ENCODE assay signal across 8 cellular contexts in genomic region chr17:56978441-56979090, GRCh38. TPM values are rescaled to one million over a fixed set of nuclear protein-coding genes. Genes with fewer than 3 reads are reported as not detected.
DNase-seq lines count a peak whose midpoint lies in the region; ATAC-seq, FAIRE-seq and TF ChIP-seq lines count a peak whose summit lies in the region.

No MANE protein-coding gene starts in this region.

- H3K9me1 ChIP-seq in endothelial cell of umbilical vein (replicated peaks; ENCODE audit: control insufficient read depth, extremely low read depth, insufficient read depth, low read length) = no peaks in the 10 kb centered on the region

- H3K79me2 ChIP-seq in endothelial cell of umbilical vein (ENCODE audit: control insufficient read depth, insufficient read depth, low read length) = no peaks in the 10 kb centered on the region

- DNase-seq in HFF-Myc (ENCODE audit: extremely low read depth, low read depth) (no peak), RWPE2 (ENCODE audit: low spot score) (no peak), endothelial cell of umbilical vein (ENCODE audit: low read depth, low spot score) (no peak), naive B cell (peak; percentile 6), HT-29 (ENCODE audit: low spot score) (no peak), NCI-H1694 treated with DMSO at 0.1 percent for 48 hours (lab: John Stamatoyannopoulos, UW) (no peak)

- peak overlapping the region; percentile 83 to 94 (median 91) for H3K27ac Mint-ChIP-seq in naive B cell

- H3K4me3 Mint-ChIP-seq in naive B cell = peak overlapping the region; percentile 80 to 99 (median 98)

- POLR2A ChIA-PET in endothelial cell of umbilical vein (lab: Charles Lee) = interaction anchor here (0.7 kb wide), 1 partner anchor 155 kb away, joined by 8 read pairs; no protein-coding TSS in a partner anchor

- no peaks in the 10 kb centered on the region for H3K27me3 ChIP-seq in RWPE2 (ENCODE audit: insufficient read depth, poor library complexity, severe bottlenecking)
- peaks cover 0 to 4% of the 10 kb centered on the region in 2 experiments for H3K27me3 ChIP-seq in endothelial cell of umbilical vein (ENCODE audit: control insufficient read depth in 2 of 2, insufficient read depth in 2 of 2, low read length in 2 of 2)

- no peaks in the 10 kb centered on the region for H3K27me3 Mint-ChIP-seq in naive B cell

- H3K4me3 ChIP-seq in HFF-Myc (replicated peaks; ENCODE audit: low read depth, low read length) = peak overlapping the region; percentile 61
- H3K4me3 ChIP-seq in RWPE2 (ENCODE audit: severe bottlenecking) = peak overlapping the region; percentile 48
- peak overlapping the region; percentile 38 to 74 (median 60) for H3K4me3 ChIP-seq in endothelial cell of umbilical vein (replicated peaks in 1 of 3; ENCODE audit: insufficient read depth in 1 of 3, low read depth in 1 of 3, low read length in 3 of 3)

- dilution Hi-C loops in endothelial cell of umbilical vein (cut with MboI; ENCODE audit: extremely low pct_ligation_motif_present, low sequenced_read_pairs) = no loop called here

- no peaks in the 10 kb centered on the region for H3K36me3 ChIP-seq in ES-I3 (ENCODE audit: insufficient read depth, low read length)
- H3K36me3 ChIP-seq in RWPE2 (ENCODE audit: low read depth) = 0 out of 2 replicates have a peak, but pooled peaks cover 5% of the 10 kb centered on the region
- no peaks in the 10 kb centered on the region for H3K36me3 ChIP-seq in endothelial cell of umbilical vein (ENCODE audit: control insufficient read depth in 2 of 2, extremely low read depth in 1 of 2, insufficient read depth in 2 of 2, low read length in 2 of 2)

- H3K4me1 ChIP-seq in ES-I3 (ENCODE audit: insufficient read depth, low read length) (peaks cover 9% of the 10 kb centered on the region; the same call in 1 of the 2 replicates), RWPE2 (ENCODE audit: insufficient read depth, poor library complexity, severe bottlenecking) (peaks cover 30% of the 10 kb centered on the region), endothelial cell of umbilical vein (ENCODE audit: control insufficient read depth, extremely low read depth, insufficient read depth, low read length) (peaks cover 14% of the 10 kb centered on the region)

- peak overlapping the region; percentile 92 for H3K4me2 ChIP-seq in endothelial cell of umbilical vein (ENCODE audit: insufficient read depth, low read length)

- no peak for TF ChIP-seq POLR2A in endothelial cell of umbilical vein (IDR thresholded peaks at IDR 0.05; ENCODE audit: low read depth, low read length)

- H3K9ac ChIP-seq in ES-I3 (ENCODE audit: low read depth, low read length) (peak overlapping the region; percentile 66), endothelial cell of umbilical vein (replicated peaks; ENCODE audit: extremely low read depth, insufficient read depth, low read length) (peak overlapping the region; percentile 59)

- no peaks in the 10 kb centered on the region for H3K9me3 Mint-ChIP-seq in naive B cell

- H4K20me1 ChIP-seq in endothelial cell of umbilical vein (replicated peaks; ENCODE audit: control insufficient read depth, extremely low read depth, insufficient read depth, low read length) = no peaks in the 10 kb centered on the region

- no peak overlapping the region for H3K27ac ChIP-seq in RWPE2 (ENCODE audit: poor library complexity, severe bottlenecking)
- H3K27ac ChIP-seq in endothelial cell of umbilical vein (ENCODE audit: insufficient read depth, low read depth, low read length) = no peak overlapping the region

- no peak for ATAC-seq in RWPE2 (ENCODE audit: low read depth)
- peak; percentile 34 to 39 for ATAC-seq in naive B cell (ENCODE audit: low read depth in 2 of 2)
- no peak for ATAC-seq in GM21717 (IDR thresholded peaks at IDR 0.05; ENCODE audit: unreplicated experiment)

- peaks cover 28 to 43% (median 41%) of the 10 kb centered on the region in 3 donors for H3K4me1 Mint-ChIP-seq in naive B cell

- peaks cover 0 to 5% of the 10 kb centered on the region in 2 donors for H3K36me3 Mint-ChIP-seq in naive B cell

- peak overlapping the region; percentile 84 for H2AFZ ChIP-seq in endothelial cell of umbilical vein (ENCODE audit: low read depth, low read length)

- FAIRE-seq in endothelial cell of umbilical vein (lab: Jason Lieb, UNC) = no peak

- no peak for TF ChIP-seq CTCF in HFF-Myc (IDR thresholded peaks at IDR 0.05; ENCODE audit: low read depth, low read length, missing control alignments)
- TF ChIP-seq CTCF in RWPE2 (IDR thresholded peaks at IDR 0.05; ENCODE audit: poor library complexity, severe bottlenecking) = no peak
- TF ChIP-seq CTCF in endothelial cell of umbilical vein (IDR thresholded peaks at IDR 0.05; ENCODE audit: extremely low read depth in 1 of 2, insufficient read depth in 1 of 2, low read depth in 1 of 2, low read length in 2 of 2) = no peak

- CTCF ChIA-PET in endothelial cell of umbilical vein (lab: Charles Lee) = interaction anchor here (0.6 to 2.5 kb wide), 7 partner anchors 11 to 851 kb away, joined by 3 to 13 read pairs (median 6); partner anchors contain the start of gene COIL

- BruUV-seq in endothelial cell of umbilical vein (replicated peaks; lab: Mats Ljungman, UMichigan) = TSS peak; percentile 59

- intact Hi-C loops in endothelial cell of umbilical vein (cut with micrococcal nuclease) = loop anchor here (1.0 to 5.0 kb wide), 3 partner anchors 17 to 109 kb away; partner anchors contain the start of genes AKAP1 and COIL

- H3K9me3 ChIP-seq in ES-I3 (ENCODE audit: control insufficient read depth, insufficient read depth, low read length) (no peaks in the 10 kb centered on the region), RWPE2 (ENCODE audit: severe bottlenecking) (no peaks in the 10 kb centered on the region), endothelial cell of umbilical vein (replicated peaks; ENCODE audit: control insufficient read depth, insufficient read depth, low read length) (no peaks in the 10 kb centered on the region)

TF ChIP-seq in endothelial cell of umbilical vein, 7 proteins besides CTCF, POLR2A, EP300 and RAD21:
- no peak for TF ChIP-seq GATA2 (IDR thresholded peaks at IDR 0.05; ENCODE audit: insufficient read depth, insufficient read length, low read depth, low read length)
- no peak for TF ChIP-seq EZH2 (IDR thresholded peaks at IDR 0.05; ENCODE audit: borderline replicate concordance, low read depth, low read length, severe bottlenecking)
- TF ChIP-seq MAX (IDR thresholded peaks at IDR 0.05; ENCODE audit: insufficient read depth, insufficient read length) = no peak
- TF ChIP-seq MYC (IDR thresholded peaks at IDR 0.05; ENCODE audit: low read depth, low read length) = no peak
- TF ChIP-seq FOS (IDR thresholded peaks at IDR 0.05; ENCODE audit: borderline replicate concordance, insufficient read depth, low read length) = no peak
- TF ChIP-seq JUN (IDR thresholded peaks at IDR 0.05; ENCODE audit: borderline replicate concordance, insufficient read depth, insufficient read length, low read depth) = no peak
- no peak for TF ChIP-seq POLR2AphosphoS5 (IDR thresholded peaks at IDR 0.05; ENCODE audit: insufficient read depth, low read depth, low read length)

RNA-seq across cellular contexts. Expression of gene SCPEP1, which starts 0.6 kb away (rescaled TPM):
- total RNA-seq in endothelial cell of umbilical vein = 38.6 and 49.4 TPM in 2 replicates
- polyA plus RNA-seq in endothelial cell of umbilical vein = 35.3 and 43.6 TPM in 2 replicates
- 42.8 and 43.1 TPM in 2 replicates for polyA plus RNA-seq in endothelial cell of umbilical vein (2011; cell fraction: cytosol; rRNA removed)
- polyA plus RNA-seq in endothelial cell of umbilical vein (2011; cell fraction: nucleus; rRNA removed) = 59.9 and 74.0 TPM in 2 replicates
- 69.0 and 72.9 TPM in 2 replicates for polyA plus RNA-seq in endothelial cell of umbilical vein (2012)
- 17.9 and 20.0 TPM in 2 replicates for polyA minus RNA-seq in endothelial cell of umbilical vein
- 8.7 TPM for polyA minus RNA-seq in endothelial cell of umbilical vein (2011; cell fraction: cytosol; rRNA and poly(A)+ RNA removed)
- polyA minus RNA-seq in endothelial cell of umbilical vein (2011; cell fraction: nucleus; rRNA and poly(A)+ RNA removed) = 9.1 and 11.4 TPM in 2 replicates
- 100 to 1,000 TPM; 134 to 305 (median 175) TPM for polyA plus RNA-seq in naive B cell (ENCODE audit: low read depth in 6 of 6)
- total RNA-seq in HT-29 (2014; rRNA removed; shearing (Covaris generic)) = 4.8 and 6.4 TPM in 2 replicates

RNA-seq across cellular contexts. Expression of gene COIL, which starts 17.7 kb away (rescaled TPM):
- 17.6 and 20.6 TPM in 2 replicates for total RNA-seq in endothelial cell of umbilical vein
- polyA plus RNA-seq in endothelial cell of umbilical vein = 2.7 and 4.2 TPM in 2 replicates
- 4.8 and 5.3 TPM in 2 replicates for polyA plus RNA-seq in endothelial cell of umbilical vein (2011; cell fraction: cytosol; rRNA removed)
- polyA plus RNA-seq in endothelial cell of umbilical vein (2011; cell fraction: nucleus; rRNA removed) = 6.7 and 7.6 TPM in 2 replicates
- 12.0 and 16.0 TPM in 2 replicates for polyA plus RNA-seq in endothelial cell of umbilical vein (2012)
- 3.9 and 5.0 TPM in 2 replicates for polyA minus RNA-seq in endothelial cell of umbilical vein
- 3.8 TPM for polyA minus RNA-seq in endothelial cell of umbilical vein (2011; cell fraction: cytosol; rRNA and poly(A)+ RNA removed)
- 5.0 and 5.1 TPM in 2 replicates for polyA minus RNA-seq in endothelial cell of umbilical vein (2011; cell fraction: nucleus; rRNA and poly(A)+ RNA removed)
- polyA plus RNA-seq in naive B cell (ENCODE audit: low read depth in 6 of 6) = 10 to 100 TPM; 19.5 to 25.9 (median 22.5) TPM
- 11.5 and 14.6 TPM in 2 replicates for total RNA-seq in HT-29 (2014; rRNA removed; shearing (Covaris generic))

Comparison
In these comparisons a context has a peak if more than half of its experiments do, and no peak if none do; other contexts are left out.
1. ATAC-seq: peak in naive B cell (2 of 2); none in RWPE2 (single experiment) and GM21717 (single experiment).
2. Peak in every context shown above with its lines, with median percentiles within 50 percentile points of each other: H3K4me3 ChIP-seq.